30 cellular contexts compared by ENCODE assay signal in genomic region chr1:88956003-88956402, GRCh38.
"Had no signal": no experiment of that assay in that cellular context is flagged by ENCODE, and none has a peak within 500 bp of the region (broad histone marks: within the 10 kb centered on the region; RNA-seq: fewer than 3 reads in every experiment).

No MANE protein-coding gene starts in this region.

- H3K27ac ChIP-seq: ascending aorta, cardiac muscle cell, PC-9, RWPE1, VCaP had no signal

- H3K4me1 ChIP-seq: ascending aorta had no signal

- H3K9me3 ChIP-seq: ascending aorta had no signal

- H2AFZ ChIP-seq: PC-9 had no signal

- H3K4me2 ChIP-seq: PC-9 had no signal

- H3K27me3 ChIP-seq: ascending aorta, cardiac muscle cell had no signal

- DNase-seq: activated B cell treated with CpG ODN at 0.5 μM for 24 hours; activated CD4-positive, alpha-beta T cell treated with anti-CD3 and anti-CD28 coated beads for 4 hours; activated CD4-positive, CD25-positive, alpha-beta regulatory T cell treated with anti-CD3 and anti-CD28 coated beads, Interleukin-2, amount 50 U/mL, for 72 hours; activated CD8-positive, alpha-beta memory T cell treated with anti-CD3 and anti-CD28 coated beads, Interleukin-2, amount 50 U/mL, for 4 hours; activated gamma-delta T cell; activated naive CD4-positive, alpha-beta T cell treated with Interleukin-2 at 50 U/mL for 16 hours; activated naive CD8-positive, alpha-beta T cell treated with anti-CD3 and anti-CD28 coated beads, Interleukin-2, amount 10 ng/mL, durations not matched to agents 7 days and 5 days; activated T-cell treated with anti-CD3 and anti-CD28 coated beads, Interleukin-2, amount 50 U/mL, for 72 hours; amygdala; Karpas-422; KBM-7; NCI-H1105; NCI-H1436; NCI-H1694; NCI-H1930; NCI-H2081 treated with DMSO at 0.1 percent for 48 hours; NCI-H345; NCI-H524 treated with DMSO at 0.1 percent for 48 hours; NK-92 treated with Interleukin-12 subunit alpha and Interleukin-12 subunit beta, amount 100 ng/mL, for 24 hours; PC-9; SIG-M5; SW 1271; T-helper 1 cell; T-helper 2 cell; T-helper 9 cell had no signal

- ATAC-seq: activated T-cell treated with anti-CD3 and anti-CD28 coated beads, Interleukin-2, amount 50 U/mL, for 72 hours; Right ventricle myocardium inferior had no signal

- H3K4me3 ChIP-seq: ascending aorta, cardiac muscle cell, PC-9 had no signal
